ENCODE assay signal across 8 cellular contexts in the genomic region with DNA sequence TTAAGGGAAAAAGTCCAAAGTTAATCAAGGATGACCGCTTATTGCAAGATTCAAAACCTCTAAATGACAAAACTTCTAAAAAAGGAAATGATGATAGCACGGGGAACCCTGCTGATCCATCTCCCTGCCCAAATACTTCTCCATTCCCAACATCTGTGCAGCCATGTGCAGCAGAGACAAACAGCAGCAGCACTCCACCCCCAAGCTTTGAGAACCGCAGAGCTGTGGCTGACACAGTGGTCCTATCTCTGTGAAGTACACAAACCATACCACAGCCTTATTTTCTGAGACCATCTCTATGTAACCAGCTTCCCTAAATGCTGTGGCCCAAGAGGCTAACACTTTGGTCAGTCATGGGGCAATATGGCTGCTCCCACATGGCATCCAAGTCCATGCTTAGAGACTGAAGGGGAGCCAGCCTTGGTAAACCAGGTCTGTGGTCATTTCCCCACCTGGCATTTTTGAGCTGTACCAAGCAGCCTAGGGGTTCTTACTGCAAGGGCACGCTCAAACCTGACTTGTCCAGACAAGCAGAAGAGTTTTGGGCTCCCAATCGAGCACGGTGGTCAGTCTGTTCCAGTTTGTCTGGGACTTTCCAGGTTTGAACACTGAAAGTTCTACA. TPM values are rescaled to one million over a fixed set of nuclear protein-coding genes. Genes with fewer than 3 reads are reported as not detected.
DNase-seq lines count a peak whose midpoint lies in the region; ATAC-seq, FAIRE-seq and TF ChIP-seq lines count a peak whose summit lies in the region.

No MANE protein-coding gene starts in this region.

- H3K27me3 Mint-ChIP-seq in activated B cell treated with CpG ODN at 0.5 μM for 24 hours, result no peaks in the 10 kb centered on the region
- H3K27me3 Mint-ChIP-seq in Caco-2 (ENCODE audit: insufficient read depth, unreplicated experiment), result no peaks in the 10 kb centered on the region

- peak; percentile 44 for FAIRE-seq in GM19239 (lab: Jason Lieb, UNC)

- no peaks in the 10 kb centered on the region for H3K36me3 Mint-ChIP-seq in activated B cell treated with CpG ODN at 0.5 μM for 24 hours (ENCODE audit: low read depth)
- H3K36me3 Mint-ChIP-seq in Caco-2 (ENCODE audit: insufficient read depth, unreplicated experiment), result no peaks in the 10 kb centered on the region

- peaks cover 19 to 38% (median 25%) of the 10 kb centered on the region in 3 donors for H3K4me1 ChIP-seq in skeletal muscle tissue (ENCODE audit: control insufficient read depth in 3 of 3, insufficient read depth in 3 of 3, low read length in 3 of 3)
- H3K4me1 ChIP-seq in Caco-2, result peaks cover 11% of the 10 kb centered on the region

- H3K4me1 Mint-ChIP-seq in activated B cell treated with CpG ODN at 0.5 μM for 24 hours (peaks cover 36% of the 10 kb centered on the region), Caco-2 (ENCODE audit: low read depth, unreplicated experiment) (peaks cover 16% of the 10 kb centered on the region)

- H3K9me3 Mint-ChIP-seq in activated B cell treated with CpG ODN at 0.5 μM for 24 hours (no peaks in the 10 kb centered on the region), Caco-2 (ENCODE audit: unreplicated experiment) (no peaks in the 10 kb centered on the region)

- intact Hi-C loops in activated B cell treated with CpG ODN at 0.5 μM for 24 hours (cut with micrococcal nuclease), result loop anchor here (2.0 kb wide), 1 partner anchor 17 kb away; a partner anchor contains a TSS
- intact Hi-C loops in Caco-2 (cut with micrococcal nuclease; ENCODE audit: unreplicated experiment), result no loop called here

- POLR2A ChIA-PET in activated B cell treated with CpG ODN at 0.5 μM for 24 hours (lab: Charles Lee), result interaction anchor here (0.9 to 9.0 kb wide), 3 partner anchors 17 to 116 kb away, joined by 3 to 100 read pairs (median 3); a partner anchor contains a TSS
- POLR2A ChIA-PET in Caco-2 (lab: Charles Lee), result no interaction called here

- no peak overlapping the region for H3K4me3 Mint-ChIP-seq in activated B cell treated with CpG ODN at 0.5 μM for 24 hours
- H3K4me3 Mint-ChIP-seq in Caco-2 (ENCODE audit: unreplicated experiment), result no peak overlapping the region

- H3K27me3 ChIP-seq in skeletal muscle tissue (ENCODE audit: control insufficient read depth in 3 of 3, insufficient read depth in 3 of 3, low read length in 3 of 3) (no peaks in the 10 kb centered on the region), Caco-2 (replicated peaks; ENCODE audit: control insufficient read depth, insufficient read depth, low read length) (no peaks in the 10 kb centered on the region)

- H3K9me3 ChIP-seq in skeletal muscle tissue (ENCODE audit: control insufficient read depth in 3 of 3, low read length in 3 of 3) (no peaks in the 10 kb centered on the region), Caco-2 (no peaks in the 10 kb centered on the region)

- no peak overlapping the region for H3K4me3 ChIP-seq in skeletal muscle tissue (ENCODE audit: low read length in 3 of 3)
- no peak overlapping the region for H3K4me3 ChIP-seq in Caco-2 (ENCODE audit: low read depth, low read length)

- H3K27ac Mint-ChIP-seq in activated B cell treated with CpG ODN at 0.5 μM for 24 hours (no peak overlapping the region), Caco-2 (ENCODE audit: unreplicated experiment) (no peak overlapping the region)

- H3K27ac ChIP-seq in skeletal muscle tissue (ENCODE audit: low read depth, low read length), result peak overlapping the region; percentile 22

- ATAC-seq in HG03039 (IDR thresholded peaks at IDR 0.05; ENCODE audit: unreplicated experiment) (peak; percentile 64), activated B cell treated with CpG ODN at 0.5 μM for 24 hours (ENCODE audit: low read depth) (peak; percentile 81)

- no peak for TF ChIP-seq CTCF in activated B cell treated with CpG ODN at 0.5 μM for 24 hours (IDR thresholded peaks at IDR 0.05)
- TF ChIP-seq CTCF in Caco-2 (IDR thresholded peaks at IDR 0.05; ENCODE audit: insufficient read depth in 1 of 2, low read depth in 1 of 2, low read length in 1 of 2, severe bottlenecking in 1 of 2, unreplicated experiment in 1 of 2), result no peak

- H3K9ac ChIP-seq in skeletal muscle tissue (ENCODE audit: low read depth in 1 of 3, low read length in 3 of 3), result no peak overlapping the region

- CTCF ChIA-PET in activated B cell treated with CpG ODN at 0.5 μM for 24 hours (lab: Charles Lee) (interaction anchor here (1.5 to 4.0 kb wide), 2 partner anchors 17 to 117 kb away, joined by 7 to 22 read pairs; a partner anchor contains a TSS), Caco-2 (lab: Charles Lee) (no interaction called here)

- H3K36me3 ChIP-seq in skeletal muscle tissue (ENCODE audit: control insufficient read depth in 3 of 3, insufficient read depth in 3 of 3, low read length in 3 of 3) (no peaks in the 10 kb centered on the region), Caco-2 (ENCODE audit: control insufficient read depth, insufficient read depth, low read length) (no peaks in the 10 kb centered on the region; the same call in 1 of the 2 replicates)

- BruUV-seq in Caco-2 (replicated peaks; lab: Mats Ljungman, UMichigan), result no TSS peak

- no peak for DNase-seq in GM19239 (ENCODE audit: insufficient read length, low spot score)
- DNase-seq in activated B cell treated with CpG ODN at 0.5 μM for 24 hours, result no peak
- no peak for DNase-seq in NCI-H1436 (lab: John Stamatoyannopoulos, UW)
- DNase-seq in EL, result no peak
- no peak for DNase-seq in DMS114 treated with DMSO at 0.1 percent for 48 hours (lab: John Stamatoyannopoulos, UW; ENCODE audit: unreplicated experiment)
- DNase-seq in Caco-2, result no peak

RNA-seq across cellular contexts. Expression of a gene that starts 17.0 kb away (rescaled TPM):
- total RNA-seq in activated B cell treated with CpG ODN at 0.5 μM for 24 hours (79.1 and 89.3 TPM in 2 replicates), skeletal muscle tissue (21.4 TPM), Caco-2 (2022) (75.7 and 80.5 TPM in 2 replicates)
